In genomic region chr1:221611930-221612777, GRCh38 we compare ENCODE assay signal across 1 cellular context.
TF ChIP-seq lines count a peak whose summit lies in the region.

No MANE protein-coding gene starts in this region.

TF ChIP-seq in HEK293, 187 proteins besides CTCF, POLR2A, EP300 and RAD21 (continued from another document and continues in another):
- TF ChIP-seq ZNF398 (tag by site-specific recombination; IDR thresholded peaks at IDR 0.05) (peak; percentile 45; the same call in 1 of the 2 replicates), EGR2 (tag by site-specific recombination; IDR thresholded peaks at IDR 0.05; ENCODE audit: low read depth) (peak; percentile 93), ZNF23 (tag by site-specific recombination; IDR thresholded peaks at IDR 0.05; ENCODE audit: borderline replicate concordance) (no peak), ZNF449 (tag by site-specific recombination; IDR thresholded peaks at IDR 0.05) (peak; percentile 78), MZF1 (tag by site-specific recombination; IDR thresholded peaks at IDR 0.05; ENCODE audit: borderline replicate concordance) (peak; percentile 78; the same call in 1 of the 2 replicates), FEZF1 (tag by site-specific recombination; IDR thresholded peaks at IDR 0.05) (peak; percentile 61), ZNF366 (tag by site-specific recombination; conservative IDR thresholded peaks at IDR 0.05) (peak; percentile 90), ZNF624 (tag by site-specific recombination; IDR thresholded peaks at IDR 0.05) (no peak), ZNF629 (tag by site-specific recombination; IDR thresholded peaks at IDR 0.05) (peak; percentile 82), ZNF292 (tag by site-specific recombination; IDR thresholded peaks at IDR 0.05; ENCODE audit: borderline replicate concordance, low read depth) (no peak), ZFP41 (tag by site-specific recombination; IDR thresholded peaks at IDR 0.05; ENCODE audit: borderline replicate concordance) (no peak), YY2 (tag by site-specific recombination; IDR thresholded peaks at IDR 0.05) (no peak), GLI2 (tag by site-specific recombination; IDR thresholded peaks at IDR 0.05; ENCODE audit: borderline replicate concordance, low read depth) (no peak; the same call in 1 of the 2 replicates), ZSCAN4 (tag by site-specific recombination; IDR thresholded peaks at IDR 0.05) (no peak), SP3 (tag by site-specific recombination; IDR thresholded peaks at IDR 0.05) (peak; percentile 32; the same call in 1 of the 2 replicates), KLF1 (tag by site-specific recombination; IDR thresholded peaks at IDR 0.05) (no peak), ZNF426 (tag by site-specific recombination; IDR thresholded peaks at IDR 0.05) (no peak), ATF2 (tag by site-specific recombination; IDR thresholded peaks at IDR 0.05; ENCODE audit: low read depth) (no peak), ZNF19 (tag by site-specific recombination; IDR thresholded peaks at IDR 0.05; ENCODE audit: low read depth) (0 out of 2 replicates have a peak, but pooled peaks have one; percentile 9), ZNF114 (tag by site-specific recombination; IDR thresholded peaks at IDR 0.05) (no peak), ZNF394 (tag by site-specific recombination; IDR thresholded peaks at IDR 0.05; ENCODE audit: borderline replicate concordance) (no peak), PRDM2 (tag by site-specific recombination; IDR thresholded peaks at IDR 0.05; ENCODE audit: borderline replicate concordance) (no peak), ZNF24 (tag by site-specific recombination; IDR thresholded peaks at IDR 0.05) (peak; percentile 75), ZNF433 (tag by site-specific recombination; IDR thresholded peaks at IDR 0.05; ENCODE audit: low read depth) (no peak), ZNF830 (tag by site-specific recombination; IDR thresholded peaks at IDR 0.05; ENCODE audit: low read depth) (no peak), ZNF785 (tag by site-specific recombination; IDR thresholded peaks at IDR 0.05) (no peak), BCL6B (tag by site-specific recombination; IDR thresholded peaks at IDR 0.05) (no peak), KLF16 (tag by site-specific recombination; IDR thresholded peaks at IDR 0.05) (peak; percentile 83), OSR2 (tag by site-specific recombination; IDR thresholded peaks at IDR 0.05) (peak; percentile 81), RBAK (tag by site-specific recombination; IDR thresholded peaks at IDR 0.05) (no peak), ZNF239 (tag by site-specific recombination; IDR thresholded peaks at IDR 0.05) (no peak), ZNF169 (tag by site-specific recombination; IDR thresholded peaks at IDR 0.05) (no peak), ZNF776 (tag by site-specific recombination; IDR thresholded peaks at IDR 0.05; ENCODE audit: borderline replicate concordance) (no peak), ZNF133 (tag by site-specific recombination; IDR thresholded peaks at IDR 0.05) (no peak), ZNF621 (tag by site-specific recombination; IDR thresholded peaks at IDR 0.05) (no peak), ZNF280D (tag by site-specific recombination; IDR thresholded peaks at IDR 0.05) (no peak), HOXC10 (CRISPR knock-in tag; IDR thresholded peaks at IDR 0.05) (no peak), YY1 (tag by site-specific recombination; IDR thresholded peaks at IDR 0.05) (0 out of 2 replicates have a peak, but pooled peaks have one; percentile 36), MEIS1 (CRISPR knock-in tag; IDR thresholded peaks at IDR 0.05; ENCODE audit: borderline replicate concordance) (no peak), ZNF548 (tag by site-specific recombination; IDR thresholded peaks at IDR 0.05) (no peak), ZNF580 (tag by site-specific recombination; IDR thresholded peaks at IDR 0.05) (peak; percentile 75; the same call in 1 of the 2 replicates), ZNF510 (tag by site-specific recombination; IDR thresholded peaks at IDR 0.05; ENCODE audit: insufficient replicate concordance) (peak; percentile 4), ZNF10 (tag by site-specific recombination; IDR thresholded peaks at IDR 0.05) (no peak), GLI4 (tag by site-specific recombination; IDR thresholded peaks at IDR 0.05) (no peak), ZSCAN18 (tag by site-specific recombination; IDR thresholded peaks at IDR 0.05) (no peak), OVOL3 (tag by site-specific recombination; IDR thresholded peaks at IDR 0.05) (0 out of 2 replicates have a peak, but pooled peaks have one; percentile 13), ZNF555 (tag by site-specific recombination; conservative IDR thresholded peaks at IDR 0.05) (no peak)
